Comparison of ENCODE assay signal across 17 cellular contexts in the genomic region with DNA sequence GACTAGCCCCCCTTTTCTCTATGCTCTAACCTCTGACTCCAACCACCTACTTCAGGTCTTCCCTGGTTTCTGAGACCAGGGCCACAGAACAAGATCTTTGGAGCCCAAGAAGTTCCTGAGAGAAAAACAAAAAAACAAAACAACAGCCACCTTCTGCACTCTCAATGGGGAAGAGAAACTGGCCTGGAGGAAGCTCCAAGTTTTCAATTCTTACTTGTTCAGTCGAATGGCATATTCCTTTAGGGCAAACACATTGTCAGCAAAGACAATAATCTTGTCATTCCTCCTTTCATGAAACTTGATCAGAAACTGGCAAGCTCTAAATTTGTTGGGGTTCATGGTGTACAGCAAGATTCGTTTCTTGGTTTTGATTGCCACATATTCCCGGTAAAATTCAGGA. TPM values are rescaled to one million over a fixed set of nuclear protein-coding genes. Genes with fewer than 3 reads are reported as not detected.
"Had no signal": no experiment of that assay in that cellular context is flagged by ENCODE, and none has a peak within 500 bp of the region (broad histone marks: within the 10 kb centered on the region; RNA-seq: fewer than 3 reads in every experiment).

No MANE protein-coding gene starts in this region.

- H3K4me1 ChIP-seq: psoas muscle, thyroid gland, vagina had no signal

- H3K27me3 ChIP-seq: brain microvascular endothelial cell, esophagus squamous epithelium, left lung, thyroid gland, vagina had no signal

- DNase-seq: activated CD4-positive, alpha-beta T cell treated with anti-CD3 and anti-CD28 coated beads, Interleukin-2, amount 10 ng/mL, durations not matched to agents 24 days and 14 days; activated effector memory CD4-positive, alpha-beta T cell treated with Interleukin-2 at 50 U/mL for 16 hours; amygdala; brain microvascular endothelial cell; esophagus squamous epithelium; foreskin fibroblast; left lung; mesendoderm; nephron progenitor cell; psoas muscle; stimulated activated CD4-positive, alpha-beta T cell treated with anti-CD3 and anti-CD28 coated beads, Interleukin-4, amount 100 ng/mL, for 1 hour; stimulated activated CD8-positive, alpha-beta memory T cell treated with anti-CD3 and anti-CD28 coated beads, Interleukin-4, amount 100 ng/mL, for 48 hours; T-cell; thyroid gland had no signal

- H3K9me3 Mint-ChIP-seq: activated CD4-positive, alpha-beta T cell treated with anti-CD3 and anti-CD28 coated beads, Interleukin-2, amount 10 ng/mL, durations not matched to agents 24 days and 14 days had no signal

- H3K4me3 ChIP-seq: esophagus squamous epithelium, left lung, psoas muscle, thyroid gland, vagina had no signal

- ATAC-seq: left lung, psoas muscle, T-cell, WTC11 had no signal

- H3K4me3 Mint-ChIP-seq: activated CD4-positive, alpha-beta T cell treated with anti-CD3 and anti-CD28 coated beads, Interleukin-2, amount 10 ng/mL, durations not matched to agents 24 days and 14 days; activated naive CD8-positive, alpha-beta T cell; nephron progenitor cell; T-cell; WTC11 had no signal

- H3K27me3 Mint-ChIP-seq: activated CD4-positive, alpha-beta T cell treated with anti-CD3 and anti-CD28 coated beads, Interleukin-2, amount 10 ng/mL, durations not matched to agents 24 days and 14 days; activated naive CD8-positive, alpha-beta T cell; T-cell had no signal

- H3K9me3 ChIP-seq: esophagus squamous epithelium, left lung, psoas muscle, thyroid gland, vagina had no signal

- H3K4me1 Mint-ChIP-seq: nephron progenitor cell, WTC11 had no signal

- H3K27ac ChIP-seq: brain microvascular endothelial cell, esophagus squamous epithelium, left lung, psoas muscle, thyroid gland, vagina had no signal

- H3K27ac Mint-ChIP-seq: activated CD4-positive, alpha-beta T cell treated with anti-CD3 and anti-CD28 coated beads, Interleukin-2, amount 10 ng/mL, durations not matched to agents 24 days and 14 days; activated naive CD8-positive, alpha-beta T cell; nephron progenitor cell; T-cell; WTC11 had no signal

RNA-seq across cellular contexts. Expression of a gene that starts 58.9 kb away (rescaled TPM):
- total RNA-seq: activated CD4-positive, alpha-beta T cell treated with anti-CD3 and anti-CD28 coated beads, Interleukin-2, amount 10 ng/mL, durations not matched to agents 24 days and 14 days had no signal
